In the genomic region with DNA sequence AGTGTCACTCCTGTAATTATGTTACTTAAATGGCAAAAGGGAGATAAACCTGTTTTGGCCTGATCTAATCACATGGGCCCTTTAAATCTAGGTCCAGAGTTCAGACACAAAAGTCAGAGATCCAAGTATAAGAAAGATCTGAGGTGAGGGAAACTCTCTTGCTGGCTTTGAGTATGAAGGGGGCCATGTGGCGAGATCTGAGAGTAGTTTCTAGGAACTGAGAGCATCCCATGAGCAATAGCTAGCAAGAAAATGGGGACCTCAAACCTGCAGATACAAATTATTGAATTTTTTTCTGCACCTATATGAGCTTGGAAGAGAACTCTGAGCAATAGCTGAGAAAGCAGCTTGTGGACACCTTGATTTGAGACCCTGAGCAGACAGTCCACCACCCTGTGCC, we compare ENCODE assay signal across 17 cellular contexts. TPM values are rescaled to one million over a fixed set of nuclear protein-coding genes. Genes with fewer than 3 reads are reported as not detected.
DNase-seq lines count a peak whose midpoint lies in the region; ATAC-seq lines count a peak whose summit lies in the region.
"Had no signal": no experiment of that assay in that cellular context is flagged by ENCODE, and none has a peak within 500 bp of the region (broad histone marks: within the 10 kb centered on the region; RNA-seq: fewer than 3 reads in every experiment).

No MANE protein-coding gene starts in this region.

- ATAC-seq in GM18502 (IDR thresholded peaks at IDR 0.05; ENCODE audit: poor library complexity, unreplicated experiment) (peak; percentile 67), GM19043 (IDR thresholded peaks at IDR 0.05; ENCODE audit: low read depth, unreplicated experiment) (peak; percentile 56), HG02870 (IDR thresholded peaks at IDR 0.05; ENCODE audit: unreplicated experiment) (peak; percentile 94), HG03432 (IDR thresholded peaks at IDR 0.05; ENCODE audit: unreplicated experiment) (peak; percentile 60), sciatic nerve (no peak), GM18907 (IDR thresholded peaks at IDR 0.05; ENCODE audit: unreplicated experiment) (no peak)
- ATAC-seq: CD8-positive, alpha-beta T cell; K562 had no signal

- DNase-seq in sciatic nerve (ENCODE audit: low spot score) (no peak), nucleus accumbens (lab: John Stamatoyannopoulos, UW) (no peak), foreskin melanocyte (no peak)
- DNase-seq: CD8-positive, alpha-beta T cell; DMS79 treated with DMSO at 0.1 percent for 48 hours; H9; NCI-H187; NCI-H2171; NCI-H748 treated with DMSO at 0.1 percent for 48 hours; RPMI8226; SIG-M5 had no signal

- intact Hi-C loops in sciatic nerve (cut with DNase I) = no loop called here

RNA-seq across cellular contexts. Expression of a gene that starts 27.6 kb away (rescaled TPM):
- total RNA-seq in sciatic nerve = 1.0 TPM
- total RNA-seq: CD8-positive, alpha-beta T cell; H9 had no signal

Comparison
In these comparisons a context has a peak if more than half of its experiments do, and no peak if none do; other contexts are left out.
1. ATAC-seq: peak in GM18502 (single experiment), GM19043 (single experiment), HG02870 (single experiment) and HG03432 (single experiment); none in sciatic nerve (single experiment) and GM18907 (single experiment).